8 cellular contexts compared by ENCODE assay signal in the genomic region with DNA sequence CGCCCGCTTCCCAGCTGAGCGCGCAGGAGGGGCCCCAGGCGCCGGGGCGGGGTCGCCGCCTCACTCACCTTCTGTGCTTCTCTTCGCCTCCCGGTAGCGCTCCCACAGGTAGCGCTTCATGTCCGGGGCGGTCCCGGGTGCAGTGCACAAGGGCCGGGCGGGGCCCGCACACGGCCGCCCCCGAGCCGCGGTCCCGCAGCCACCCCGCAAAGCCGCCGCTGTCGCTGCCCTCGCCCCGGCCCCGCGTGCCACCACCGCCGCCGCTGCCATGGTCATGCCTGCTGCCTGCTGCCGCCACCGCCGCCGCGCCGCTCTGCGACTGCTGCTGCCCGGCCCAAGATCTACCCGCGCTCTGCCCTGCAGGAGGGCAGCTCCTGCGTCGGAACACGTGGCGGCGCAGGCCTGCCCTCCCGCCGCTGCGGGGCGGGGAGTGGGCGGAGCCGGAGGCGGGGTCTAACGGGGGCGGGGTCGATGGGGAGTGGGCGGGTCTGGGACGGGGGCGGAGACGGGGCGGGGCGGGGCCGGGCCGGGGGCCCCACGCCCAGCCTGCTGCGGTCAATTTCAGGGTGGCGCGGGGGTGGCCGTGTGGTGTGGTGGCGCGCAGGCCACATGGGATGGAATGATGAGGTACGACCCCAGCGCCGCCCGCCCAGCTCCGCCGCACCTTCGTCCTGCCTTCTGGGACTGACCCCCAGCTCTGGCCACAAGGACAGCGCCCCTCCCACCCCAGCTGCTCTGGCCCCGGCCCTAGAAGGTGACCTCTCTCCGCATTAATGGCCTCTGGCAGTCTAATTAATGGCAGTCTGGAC. TPM values are rescaled to one million over a fixed set of nuclear protein-coding genes. Genes with fewer than 3 reads are reported as not detected.
DNase-seq lines count a peak whose midpoint lies in the region; ATAC-seq and TF ChIP-seq lines count a peak whose summit lies in the region.

A gene (minus strand): TSS at position 354 of the 809 bp plus-strand sequence. CDS start 78 bp downstream, at position 276.

- H3K36me3 ChIP-seq in GM06990 (ENCODE audit: control insufficient read depth, insufficient read depth, low read length) (no peaks in the 10 kb centered on the region), MG63 (peaks cover 6% of the 10 kb centered on the region; the same call in 1 of the 2 replicates), parathyroid adenoma (ENCODE audit: control insufficient read depth, insufficient read depth, low read length) (no peaks in the 10 kb centered on the region), tibial artery (no peaks in the 10 kb centered on the region)

- peak within 1 kb of the TSS; percentile 83 for H3K27ac Mint-ChIP-seq in activated naive CD8-positive, alpha-beta T cell

- peaks cover 5% of the 10 kb centered on the region for H3K36me3 Mint-ChIP-seq in activated naive CD8-positive, alpha-beta T cell

- H3K27ac ChIP-seq in parathyroid adenoma (peak within 1 kb of the TSS; percentile 62), tibial artery (peak within 1 kb of the TSS; percentile 89 to 95)

- H3K4me1 Mint-ChIP-seq in activated naive CD8-positive, alpha-beta T cell (ENCODE audit: low read depth) = peaks cover 21% of the 10 kb centered on the region

- no peaks in the 10 kb centered on the region for H3K79me2 ChIP-seq in parathyroid adenoma

- H3K4me1 ChIP-seq in parathyroid adenoma (peaks cover 2% of the 10 kb centered on the region), tibial artery (peaks cover 0 to 47% (median 16%) of the 10 kb centered on the region in 4 donors)

- ATAC-seq in SK-N-SH treated with all-trans-retinoic acid at 6 μM for 48 hours (peak; percentile 89), Right ventricle myocardium inferior (peak; percentile 95)

- H2AFZ ChIP-seq in parathyroid adenoma = peak within 1 kb of the TSS; percentile 100

- H3K9me3 ChIP-seq in MG63 (no peaks in the 10 kb centered on the region), parathyroid adenoma (ENCODE audit: control insufficient read depth, low read length) (no peaks in the 10 kb centered on the region), tibial artery (no peaks in the 10 kb centered on the region)

- H3K4me3 Mint-ChIP-seq in activated naive CD8-positive, alpha-beta T cell = peak within 1 kb of the TSS; percentile 90

- H3K9me3 Mint-ChIP-seq in activated naive CD8-positive, alpha-beta T cell (ENCODE audit: low read depth) = no peaks in the 10 kb centered on the region

- intact Hi-C loops in Right ventricle myocardium inferior (cut with DNase I) = loop anchor here (10.0 kb wide), 1 partner anchor 216 kb away; no protein-coding TSS in a partner anchor
- intact Hi-C loops in tibial artery (cut with DNase I; ENCODE audit: low total_unique reads) = no loop called here

- DNase-seq in GM06990 (ENCODE audit: extremely low read depth, insufficient read length) (peak; percentile 87), HCEC 1CT (peak; percentile 83), MG63 (peak; percentile 81), Right ventricle myocardium inferior (ENCODE audit: missing footprints) (peak; percentile 92), tibial artery (peak; percentile 69 to 91)

- H3K27me3 ChIP-seq in GM06990 (replicated peaks; ENCODE audit: control insufficient read depth, insufficient read depth, low read length) (no peaks in the 10 kb centered on the region), MG63 (no peaks in the 10 kb centered on the region), parathyroid adenoma (ENCODE audit: control insufficient read depth, insufficient read depth, low read length) (no peaks in the 10 kb centered on the region), tibial artery (no peaks in the 10 kb centered on the region)

- no peaks in the 10 kb centered on the region for H3K27me3 Mint-ChIP-seq in activated naive CD8-positive, alpha-beta T cell

- H3K4me3 ChIP-seq in GM06990 (replicated peaks; ENCODE audit: low read depth, low read length) (peak within 1 kb of the TSS; percentile 71), MG63 (peak within 1 kb of the TSS; percentile 93), parathyroid adenoma (ENCODE audit: low read depth, low read length) (peak within 1 kb of the TSS; percentile 82), tibial artery (peak within 1 kb of the TSS; percentile 80 to 87)

- H3K4me2 ChIP-seq in parathyroid adenoma (ENCODE audit: low read length) = peak within 1 kb of the TSS; percentile 99

- TF ChIP-seq CTCF in GM06990 (IDR thresholded peaks at IDR 0.05; ENCODE audit: insufficient read depth, low read length, poor library complexity, severe bottlenecking) (no peak), parathyroid adenoma (IDR thresholded peaks at IDR 0.05) (no peak), tibial artery (IDR thresholded peaks at IDR 0.05) (peak in 1 of 2 experiments; percentile 11)

- peak within 1 kb of the TSS; percentile 23 for H3K9ac ChIP-seq in parathyroid adenoma

TF ChIP-seq in SK-N-SH treated with all-trans-retinoic acid at 6 μM for 48 hours, 23 proteins besides CTCF, POLR2A, EP300 and RAD21:
- TF ChIP-seq BACH2 (CRISPR knock-in tag; IDR thresholded peaks at IDR 0.05; ENCODE audit: borderline replicate concordance) (no peak), ZNF70 (CRISPR knock-in tag; IDR thresholded peaks at IDR 0.05) (peak; percentile 33; the same call in 1 of the 2 replicates), SNAI2 (CRISPR knock-in tag; IDR thresholded peaks at IDR 0.05) (peak; percentile 50; the same call in 1 of the 2 replicates), ZNF565 (CRISPR knock-in tag; conservative IDR thresholded peaks at IDR 0.05; ENCODE audit: low read depth) (no peak)
- TF ChIP-seq, protein P1, sequence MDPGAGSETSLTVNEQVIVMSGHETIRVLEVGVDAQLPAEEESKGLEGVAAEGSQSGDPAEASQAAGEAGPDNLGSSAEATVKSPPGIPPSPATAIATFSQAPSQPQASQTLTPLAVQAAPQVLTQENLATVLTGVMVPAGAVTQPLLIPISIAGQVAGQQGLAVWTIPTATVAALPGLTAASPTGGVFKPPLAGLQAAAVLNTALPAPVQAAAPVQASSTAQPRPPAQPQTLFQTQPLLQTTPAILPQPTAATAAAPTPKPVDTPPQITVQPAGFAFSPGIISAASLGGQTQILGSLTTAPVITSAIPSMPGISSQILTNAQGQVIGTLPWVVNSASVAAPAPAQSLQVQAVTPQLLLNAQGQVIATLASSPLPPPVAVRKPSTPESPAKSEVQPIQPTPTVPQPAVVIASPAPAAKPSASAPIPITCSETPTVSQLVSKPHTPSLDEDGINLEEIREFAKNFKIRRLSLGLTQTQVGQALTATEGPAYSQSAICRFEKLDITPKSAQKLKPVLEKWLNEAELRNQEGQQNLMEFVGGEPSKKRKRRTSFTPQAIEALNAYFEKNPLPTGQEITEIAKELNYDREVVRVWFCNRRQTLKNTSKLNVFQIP (CRISPR knock-in tag; IDR thresholded peaks at IDR 0.05; ENCODE audit: borderline replicate concordance, low read depth) = no peak
- TF ChIP-seq, protein P2, sequence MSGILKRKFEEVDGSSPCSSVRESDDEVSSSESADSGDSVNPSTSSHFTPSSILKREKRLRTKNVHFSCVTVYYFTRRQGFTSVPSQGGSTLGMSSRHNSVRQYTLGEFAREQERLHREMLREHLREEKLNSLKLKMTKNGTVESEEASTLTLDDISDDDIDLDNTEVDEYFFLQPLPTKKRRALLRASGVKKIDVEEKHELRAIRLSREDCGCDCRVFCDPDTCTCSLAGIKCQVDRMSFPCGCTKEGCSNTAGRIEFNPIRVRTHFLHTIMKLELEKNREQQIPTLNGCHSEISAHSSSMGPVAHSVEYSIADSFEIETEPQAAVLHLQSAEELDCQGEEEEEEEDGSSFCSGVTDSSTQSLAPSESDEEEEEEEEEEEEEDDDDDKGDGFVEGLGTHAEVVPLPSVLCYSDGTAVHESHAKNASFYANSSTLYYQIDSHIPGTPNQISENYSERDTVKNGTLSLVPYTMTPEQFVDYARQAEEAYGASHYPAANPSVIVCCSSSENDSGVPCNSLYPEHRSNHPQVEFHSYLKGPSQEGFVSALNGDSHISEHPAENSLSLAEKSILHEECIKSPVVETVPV (CRISPR knock-in tag; IDR thresholded peaks at IDR 0.05) = no peak
TF ChIP-seq in SK-N-SH treated with all-trans-retinoic acid at 6 μM for 48 hours: peak in this region for 2.

RNA-seq across cellular contexts. Expression of the gene that starts here (rescaled TPM):
- 10.9 and 11.8 TPM in 2 replicates for total RNA-seq in MG63 (2014; rRNA removed; shearing (Covaris generic); ENCODE audit: low replicate concordance)
- 3.1 TPM for total RNA-seq in Right ventricle myocardium inferior

Comparison
In these comparisons a context has a peak if more than half of its experiments do, and no peak if none do; other contexts are left out.
1. Peak in every context shown above with its lines: DNase-seq, ATAC-seq, H3K4me3 ChIP-seq and H3K27ac ChIP-seq.